16 cellular contexts compared by ENCODE assay signal in the genomic region with DNA sequence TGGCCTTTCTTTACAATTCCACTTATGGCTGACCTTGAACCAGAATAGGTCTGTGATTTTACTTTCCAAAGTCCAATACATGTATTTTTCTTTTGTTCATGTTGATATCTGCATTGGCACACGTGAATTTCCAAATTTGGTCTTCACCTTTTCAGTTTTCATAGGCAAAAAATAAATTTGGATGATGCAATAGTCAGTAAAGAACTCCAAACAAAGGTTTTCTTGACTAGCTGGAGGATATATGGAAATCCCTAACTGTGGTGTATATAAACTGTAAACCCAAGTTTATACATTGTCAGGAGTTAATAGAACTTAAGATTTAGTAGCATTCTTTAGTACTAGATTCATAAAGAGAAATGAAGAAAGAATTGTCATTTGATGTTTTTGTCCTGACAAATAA.
DNase-seq lines count a peak whose midpoint lies in the region; ATAC-seq and TF ChIP-seq lines count a peak whose summit lies in the region.
"Had no signal": no experiment of that assay in that cellular context is flagged by ENCODE, and none has a peak within 500 bp of the region (broad histone marks: within the 10 kb centered on the region; RNA-seq: fewer than 3 reads in every experiment).

No MANE protein-coding gene starts in this region.

- H3K36me3 ChIP-seq in HEK293 (ENCODE audit: control insufficient read depth in 2 of 2, insufficient read depth in 1 of 2, low read length in 2 of 2) (no peaks in the 10 kb centered on the region), skeletal muscle tissue (ENCODE audit: control insufficient read depth in 3 of 3, insufficient read depth in 3 of 3, low read length in 3 of 3) (no peaks in the 10 kb centered on the region)
- H3K36me3 ChIP-seq: esophagus squamous epithelium had no signal

- H3K27me3 Mint-ChIP-seq in activated T-cell treated with anti-CD3 and anti-CD28 coated beads, Interleukin-2, amount 50 U/mL, for 24 hours: no peaks in the 10 kb centered on the region
- no peaks in the 10 kb centered on the region for H3K27me3 Mint-ChIP-seq in activated naive CD8-positive, alpha-beta T cell treated with anti-CD3 and anti-CD28 coated beads, Interleukin-2, amount 50 U/mL, for 24 hours

- no peak overlapping the region for H3K27ac ChIP-seq in HEK293 (ENCODE audit: extremely low read depth, low read depth, low read length)
- peak overlapping the region; percentile 81 for H3K27ac ChIP-seq in skeletal muscle tissue (ENCODE audit: low read depth, low read length)

- CTCF ChIA-PET in HEK293 (lab: Yijun Ruan, JAX): interaction anchor here (0.7 to 2.8 kb wide), 2 partner anchors 131 to 170 kb away, joined by 3 to 7 read pairs; no protein-coding TSS in a partner anchor

- no peak for TF ChIP-seq CTCF in HEK293 (tag by site-specific recombination; IDR thresholded peaks at IDR 0.05)

- H3K4me1 ChIP-seq in HEK293 (ENCODE audit: control insufficient read depth, insufficient read depth, low read length) (peaks cover 52% of the 10 kb centered on the region), skeletal muscle tissue (ENCODE audit: control insufficient read depth in 3 of 3, insufficient read depth in 3 of 3, low read length in 3 of 3) (peaks cover 31 to 56% (median 36%) of the 10 kb centered on the region in 3 donors)

- no peak for ATAC-seq in activated naive CD8-positive, alpha-beta T cell treated with anti-CD3 and anti-CD28 coated beads, Interleukin-2, amount 50 U/mL, for 24 hours
- ATAC-seq in HG03108 (IDR thresholded peaks at IDR 0.05; ENCODE audit: unreplicated experiment) (no peak), GM19328 (IDR thresholded peaks at IDR 0.05; ENCODE audit: unreplicated experiment) (no peak), HG02642 (IDR thresholded peaks at IDR 0.05; ENCODE audit: poor library complexity, unreplicated experiment) (no peak)

- no peaks in the 10 kb centered on the region for H3K27me3 ChIP-seq in skeletal muscle tissue (ENCODE audit: control insufficient read depth in 3 of 3, insufficient read depth in 3 of 3, low read length in 3 of 3)
- H3K27me3 ChIP-seq: esophagus squamous epithelium had no signal

- H3K4me3 Mint-ChIP-seq in activated T-cell treated with anti-CD3 and anti-CD28 coated beads, Interleukin-2, amount 50 U/mL, for 24 hours: no peak overlapping the region
- H3K4me3 Mint-ChIP-seq in activated naive CD8-positive, alpha-beta T cell treated with anti-CD3 and anti-CD28 coated beads, Interleukin-2, amount 50 U/mL, for 24 hours: no peak overlapping the region

- H3K9me3 ChIP-seq in HEK293 (ENCODE audit: control insufficient read depth, insufficient read depth, low read depth, low read length) (no peaks in the 10 kb centered on the region), skeletal muscle tissue (ENCODE audit: control insufficient read depth in 3 of 3, low read length in 3 of 3) (no peaks in the 10 kb centered on the region)
- H3K9me3 ChIP-seq: esophagus squamous epithelium had no signal

- no peak for DNase-seq in activated T-cell treated with anti-CD3 and anti-CD28 coated beads, Interleukin-2, amount 50 U/mL, for 24 hours
- DNase-seq in activated T-cell treated with anti-CD3 and anti-CD28 coated beads, Interleukin-2, amount 50 U/mL, for 1 hour: no peak
- DNase-seq in activated naive CD8-positive, alpha-beta T cell treated with anti-CD3 and anti-CD28 coated beads, Interleukin-2, amount 50 U/mL, for 24 hours: no peak
- DNase-seq: ACHN; aorta; esophagus squamous epithelium; GOT3; NCI-H446; PC-3; right cardiac atrium; stimulated activated CD4-positive, alpha-beta T cell treated with anti-CD3 and anti-CD28 coated beads, Interleukin-4, amount 100 ng/mL, for 1 hour had no signal

- POLR2A ChIA-PET in HEK293 (lab: Yijun Ruan, JAX): no interaction called here

- H3K4me3 ChIP-seq in HEK293 (ENCODE audit: low read depth, low read length) (no peak overlapping the region), skeletal muscle tissue (ENCODE audit: low read length in 3 of 3) (no peak overlapping the region)
- H3K4me3 ChIP-seq: esophagus squamous epithelium had no signal

- H3K36me3 Mint-ChIP-seq in activated T-cell treated with anti-CD3 and anti-CD28 coated beads, Interleukin-2, amount 50 U/mL, for 24 hours (ENCODE audit: low read depth): peaks cover 25% of the 10 kb centered on the region
- peaks cover 16% of the 10 kb centered on the region for H3K36me3 Mint-ChIP-seq in activated naive CD8-positive, alpha-beta T cell treated with anti-CD3 and anti-CD28 coated beads, Interleukin-2, amount 50 U/mL, for 24 hours (ENCODE audit: low read depth)

- H3K9me3 Mint-ChIP-seq in activated T-cell treated with anti-CD3 and anti-CD28 coated beads, Interleukin-2, amount 50 U/mL, for 24 hours: no peaks in the 10 kb centered on the region
- H3K9me3 Mint-ChIP-seq in activated naive CD8-positive, alpha-beta T cell treated with anti-CD3 and anti-CD28 coated beads, Interleukin-2, amount 50 U/mL, for 24 hours: no peaks in the 10 kb centered on the region

- peaks cover 86% of the 10 kb centered on the region for H3K4me1 Mint-ChIP-seq in activated T-cell treated with anti-CD3 and anti-CD28 coated beads, Interleukin-2, amount 50 U/mL, for 24 hours (ENCODE audit: low read depth)
- H3K4me1 Mint-ChIP-seq in activated naive CD8-positive, alpha-beta T cell treated with anti-CD3 and anti-CD28 coated beads, Interleukin-2, amount 50 U/mL, for 24 hours: peaks cover 90% of the 10 kb centered on the region

- peak overlapping the region; percentile 44 for H3K27ac Mint-ChIP-seq in activated T-cell treated with anti-CD3 and anti-CD28 coated beads, Interleukin-2, amount 50 U/mL, for 24 hours
- H3K27ac Mint-ChIP-seq in activated naive CD8-positive, alpha-beta T cell treated with anti-CD3 and anti-CD28 coated beads, Interleukin-2, amount 50 U/mL, for 24 hours: peak overlapping the region; percentile 66

- H3K9ac ChIP-seq in skeletal muscle tissue (ENCODE audit: low read depth in 1 of 3, low read length in 3 of 3): peak overlapping the region in 1 of 3 donors; percentile 24

TF ChIP-seq in HEK293, 187 proteins besides CTCF, POLR2A, EP300 and RAD21:
- TF ChIP-seq ZNF354C (tag by site-specific recombination; IDR thresholded peaks at IDR 0.05; ENCODE audit: borderline replicate concordance, low read depth) (no peak), ZNF350 (tag by site-specific recombination; IDR thresholded peaks at IDR 0.05) (0 out of 2 replicates have a peak, but pooled peaks have one; percentile 47)
